14 cellular contexts compared by ENCODE assay signal in the genomic region with DNA sequence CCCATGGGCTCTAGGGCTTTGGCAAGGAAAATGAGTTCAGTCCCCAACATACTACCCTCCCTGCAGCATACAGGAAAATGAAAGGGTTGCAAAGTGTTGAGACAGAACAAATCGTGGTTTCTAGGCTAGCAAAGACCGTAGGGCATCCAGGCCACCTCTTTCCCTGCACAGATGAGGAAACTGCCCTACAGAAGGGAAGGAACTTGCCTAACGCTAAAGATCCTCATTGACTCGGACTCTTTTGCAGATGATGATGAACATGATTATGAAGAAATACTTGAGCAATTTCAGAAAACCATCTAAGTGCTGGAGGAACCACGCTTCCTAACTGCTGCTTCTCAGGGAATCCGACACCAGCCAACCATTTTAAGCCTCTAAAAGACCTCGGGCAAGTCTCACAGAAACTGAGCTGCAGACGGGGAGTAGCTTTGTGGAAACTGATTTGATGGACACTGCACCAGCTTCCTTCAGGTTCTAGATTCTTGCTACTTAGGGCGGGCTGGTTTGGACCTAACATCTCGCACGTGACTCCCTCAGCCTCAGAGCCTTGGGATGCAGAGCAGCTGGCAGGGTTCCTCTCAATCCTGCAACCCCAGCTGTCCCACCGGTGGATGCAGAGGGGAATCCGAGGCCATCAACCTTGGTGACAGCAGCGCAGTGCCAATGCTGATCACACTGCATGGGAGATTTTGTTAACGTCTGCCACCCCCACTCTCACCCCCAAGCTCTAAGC. TPM values are rescaled to one million over a fixed set of nuclear protein-coding genes. Genes with fewer than 3 reads are reported as not detected.
A peak's percentile ranks its signal among the peaks of the same experiment; 100 is the strongest.
DNase-seq lines count a peak whose midpoint lies in the region; ATAC-seq, FAIRE-seq and TF ChIP-seq lines count a peak whose summit lies in the region.
"Had no signal": no experiment of that assay in that cellular context is flagged by ENCODE, and none has a peak within 500 bp of the region (broad histone marks: within the 10 kb centered on the region; RNA-seq: fewer than 3 reads in every experiment).

No MANE protein-coding gene starts in this region.

- H3K27me3 ChIP-seq in BLaER1 (no peaks in the 10 kb centered on the region), Loucy (ENCODE audit: insufficient read depth, low read length, poor library complexity, severe bottlenecking) (no peaks in the 10 kb centered on the region), GM12878 (replicated peaks in 1 of 2; ENCODE audit: control insufficient read depth in 2 of 2, insufficient read depth in 2 of 2, low read length in 1 of 2) (no peaks in the 10 kb centered on the region), mucosa of rectum (ENCODE audit: control insufficient read depth in 2 of 2, insufficient read depth in 2 of 2, low read length in 2 of 2) (no peaks in the 10 kb centered on the region), HAP-1 (ENCODE audit: low read depth) (no peaks in the 10 kb centered on the region)
- H3K27me3 ChIP-seq: breast epithelium, tibial artery had no signal

- H3K4me1 ChIP-seq in BLaER1 (peaks cover 54% of the 10 kb centered on the region), Loucy (ENCODE audit: insufficient read depth, low read length, poor library complexity, severe bottlenecking) (peaks cover 28% of the 10 kb centered on the region), GM12878 (ENCODE audit: control insufficient read depth, insufficient read depth, low read length) (peaks cover 72% of the 10 kb centered on the region), mucosa of rectum (ENCODE audit: control insufficient read depth in 2 of 2, insufficient read depth in 2 of 2, low read length in 2 of 2) (peaks cover 6 to 8% of the 10 kb centered on the region in 2 donors), HAP-1 (no peaks in the 10 kb centered on the region)
- H3K4me1 ChIP-seq: breast epithelium, tibial artery had no signal

- DNase-seq in GM12878 (ENCODE audit: low read depth, low spot score) (no peak), HAP-1 (ENCODE audit: low spot score in 2 of 2) (no peak), cerebellar nuclear complex (lab: John Stamatoyannopoulos, UW) (no peak)
- DNase-seq: activated CD4-positive, alpha-beta T cell treated with anti-CD3 and anti-CD28 coated beads, Interleukin-2, amount 50 U/mL, for 4 hours; NCI-H146; tibial artery had no signal

- TF ChIP-seq CTCF in Loucy (conservative IDR thresholded peaks at IDR 0.05; ENCODE audit: low read length) (no peak), GM12878 (IDR thresholded peaks at IDR 0.05 in 2 of 3, conservative IDR thresholded peaks at IDR 0.05 in 1 of 3; ENCODE audit: control insufficient read depth in 2 of 3, extremely low read depth in 1 of 3, insufficient read depth in 1 of 3, low read depth in 3 of 3, low read length in 3 of 3) (no peak)

- H3K36me3 ChIP-seq in BLaER1, result peaks cover 81% of the 10 kb centered on the region
- peaks cover 4% of the 10 kb centered on the region; the same call in 1 of the 2 replicates for H3K36me3 ChIP-seq in Loucy (ENCODE audit: insufficient read depth, low read length)
- H3K36me3 ChIP-seq in GM12878 (ENCODE audit: control insufficient read depth in 2 of 2, insufficient read depth in 2 of 2, low read length in 1 of 2), result peaks cover 15 to 31% of the 10 kb centered on the region in 2 experiments
- peaks cover 16 to 19% of the 10 kb centered on the region in 2 donors for H3K36me3 ChIP-seq in mucosa of rectum (ENCODE audit: control insufficient read depth in 2 of 2, insufficient read depth in 2 of 2, low read length in 2 of 2)
- peaks cover 41% of the 10 kb centered on the region for H3K36me3 ChIP-seq in HAP-1 (replicated peaks)
- H3K36me3 ChIP-seq: breast epithelium had no signal

- CTCF ChIA-PET in GM12878 (lab: Yijun Ruan, JAX), result interaction anchor here (2.0 kb wide), 1 partner anchor 9 kb away, joined by 8 read pairs; no protein-coding TSS in a partner anchor

- H3K27ac ChIP-seq in BLaER1, result peak overlapping the region; percentile 4
- H3K27ac ChIP-seq in GM12878 (ENCODE audit: control insufficient read depth, insufficient read depth), result peak overlapping the region; percentile 94
- peak overlapping the region; percentile 69 to 75 for H3K27ac ChIP-seq in mucosa of rectum (ENCODE audit: low read depth in 2 of 2, low read length in 2 of 2)
- H3K27ac ChIP-seq: RWPE1, tibial artery had no signal

- peak overlapping the region; percentile 61 for H3K4me2 ChIP-seq in BLaER1
- peak overlapping the region; percentile 62 for H3K4me2 ChIP-seq in Loucy (ENCODE audit: low read depth, low read length, poor library complexity, severe bottlenecking)
- H3K4me2 ChIP-seq in GM12878 (ENCODE audit: control insufficient read depth, insufficient read depth), result peak overlapping the region; percentile 6

- no peak for TF ChIP-seq RAD21 in GM12878 (IDR thresholded peaks at IDR 0.05; ENCODE audit: insufficient read depth, low read depth, low read length)

- H2AFZ ChIP-seq in Loucy (ENCODE audit: low read length), result no peak overlapping the region
- H2AFZ ChIP-seq in GM12878 (ENCODE audit: control insufficient read depth, low read depth, low read length), result no peak overlapping the region

- SMC1A ChIA-PET in GM12878 (lab: Charles Lee; ENCODE audit: uncharacterized antibody, unreplicated experiment), result interaction anchor here (0.7 to 3.0 kb wide), 9 partner anchors 9 to 56 kb away, joined by 3 to 19 read pairs (median 4); a partner anchor contains a TSS

- no peak for ATAC-seq in GM12878
- ATAC-seq in HG02870 (IDR thresholded peaks at IDR 0.05; ENCODE audit: unreplicated experiment), result no peak
- no peak for ATAC-seq in HG02970 (IDR thresholded peaks at IDR 0.05; ENCODE audit: low FRiP score, unreplicated experiment)

- TF ChIP-seq EP300 in GM12878 (IDR thresholded peaks at IDR 0.05; ENCODE audit: borderline replicate concordance in 1 of 2, control insufficient read depth in 1 of 2, low read depth in 2 of 2, low read length in 2 of 2), result no peak

- H3K9ac ChIP-seq in BLaER1, result no peak overlapping the region
- H3K9ac ChIP-seq in Loucy (ENCODE audit: low read depth, low read length, poor library complexity, severe bottlenecking), result no peak overlapping the region
- H3K9ac ChIP-seq in GM12878 (ENCODE audit: control insufficient read depth, insufficient read depth, low read length), result no peak overlapping the region
- peak overlapping the region in 1 of 2 donors; percentile 9 for H3K9ac ChIP-seq in mucosa of rectum (ENCODE audit: low read depth in 1 of 2, low read length in 2 of 2)

- H3F3A ChIP-seq in Loucy (ENCODE audit: low read depth), result no peaks in the 10 kb centered on the region

- WGBS in GM12878 (ENCODE audit: insufficient coverage, insufficient replicate concordance, low lambda C conversion rate, missing lambda C conversion rate), result 63% methylated on average over 15 of the region's 15 CpGs

- FAIRE-seq in GM12878 (lab: Jason Lieb, UNC), result no peak

- H3K9me2 ChIP-seq in Loucy (replicated peaks; ENCODE audit: low read depth, low read length), result no peaks in the 10 kb centered on the region

- TF ChIP-seq POLR2A in GM12878 (IDR thresholded peaks at IDR 0.05; ENCODE audit: low read depth, low read length), result no peak

- in situ Hi-C loops in GM12878 (cut with MboI) (no loop called here), HAP-1 (cut with MboI; ENCODE audit: low sequenced_read_pairs) (no loop called here)

- peaks cover 7% of the 10 kb centered on the region; the same call in 1 of the 2 replicates for H4K20me1 ChIP-seq in BLaER1
- no peaks in the 10 kb centered on the region for H4K20me1 ChIP-seq in Loucy (ENCODE audit: insufficient read depth, low read length, poor library complexity, severe bottlenecking)
- H4K20me1 ChIP-seq in GM12878 (ENCODE audit: control insufficient read depth, insufficient read depth), result no peaks in the 10 kb centered on the region

- H3K9me3 ChIP-seq in BLaER1 (no peaks in the 10 kb centered on the region), Loucy (ENCODE audit: insufficient read depth, low read depth, low read length) (no peaks in the 10 kb centered on the region), GM12878 (replicated peaks; ENCODE audit: control insufficient read depth, insufficient read depth, low read length) (no peaks in the 10 kb centered on the region; the same call in 2 of the 3 replicates), mucosa of rectum (ENCODE audit: control insufficient read depth in 2 of 2, low read length in 2 of 2) (no peaks in the 10 kb centered on the region), HAP-1 (no peaks in the 10 kb centered on the region)
- H3K9me3 ChIP-seq: breast epithelium, tibial artery had no signal

- POLR2A ChIA-PET in GM12878 (lab: Charles Lee), result interaction anchor here (1.0 to 2.6 kb wide), 3 partner anchors 9 to 22 kb away, joined by 3 to 13 read pairs (median 9); a partner anchor contains a TSS

- H3K4me3 ChIP-seq in BLaER1 (no peak overlapping the region), Loucy (ENCODE audit: low read length, poor library complexity, severe bottlenecking) (no peak overlapping the region), GM12878 (no peak overlapping the region), mucosa of rectum (ENCODE audit: low read length in 2 of 2) (peak overlapping the region in 1 of 2 donors; percentile 14), HAP-1 (no peak overlapping the region)
- H3K4me3 ChIP-seq: breast epithelium, tibial artery had no signal

- H3K79me2 ChIP-seq in Loucy (ENCODE audit: insufficient read depth, low read length), result no peaks in the 10 kb centered on the region
- H3K79me2 ChIP-seq in GM12878 (ENCODE audit: control insufficient read depth, insufficient read depth, low read length), result peaks cover 39% of the 10 kb centered on the region

- BruUV-seq in GM12878 (replicated peaks; lab: Mats Ljungman, UMichigan), result no TSS peak

- RAD21 ChIA-PET in GM12878 (lab: Charles Lee; ENCODE audit: unreplicated experiment), result interaction anchor here (0.9 to 1.5 kb wide), 5 partner anchors 11 to 47 kb away, joined by 3 to 7 read pairs (median 3); no protein-coding TSS in a partner anchor

- intact Hi-C loops in GM12878 (cut with micrococcal nuclease; ENCODE audit: unreplicated experiment), result no loop called here

RNA-seq across cellular contexts. Expression of a gene that starts 13.4 kb away (rescaled TPM):
- 101 and 106 TPM in 2 replicates for total RNA-seq in GM12878 (2013; cell fraction: nucleolus; rRNA removed)
- total RNA-seq in GM12878 (2014; rRNA removed) (70.0 and 74.0 TPM in 2 replicates), GM12878 (2014; rRNA removed; fragmentation: Illumina TruSeq; extraction: Trizol) (30.6 and 32.5 TPM in 2 replicates), GM12878 (2021) (50.5 and 58.7 TPM in 2 replicates)
- polyA plus RNA-seq in GM12878 (2011; ENCODE audit: low read depth), result 36.2 TPM
- polyA plus RNA-seq in GM12878 (2011; rRNA removed) (65.4 and 114 TPM in 2 replicates), GM12878 (2014; fragmentation: Illumina TruSeq; extraction: Trizol) (28.7 and 33.4 TPM in 2 replicates), GM12878 (2014; fragmentation: Nextera tagmentation; extraction: Ambion mirVana) (10 to 100 TPM in 1 of 2 experiments, 1 to 10 TPM in 1; 9.1 to 12.9 TPM), GM12878 (2014; rRNA removed) (59.5 and 59.7 TPM in 2 replicates), GM12878 (2016; fragmentation: Nextera tagmentation; extraction: Ambion mirVana) (10 to 100 TPM; 37.7 to 38.9 TPM)
- 127 and 129 TPM in 2 replicates for polyA plus RNA-seq in GM12878 (2011; cell fraction: cytosol; rRNA removed)
- 250 and 265 TPM in 2 replicates for polyA plus RNA-seq in GM12878 (2011; cell fraction: nucleus; rRNA removed)
- polyA plus RNA-seq in GM12878 (2012), result 69.2 and 76.2 TPM in 2 replicates
- polyA minus RNA-seq in GM12878 (2011; rRNA and poly(A)+ RNA removed), result 85.6 and 142 TPM in 2 replicates
- 43.2 and 45.7 TPM in 2 replicates for polyA minus RNA-seq in GM12878 (2011; cell fraction: cytosol; rRNA and poly(A)+ RNA removed)
- polyA minus RNA-seq in GM12878 (2011; cell fraction: nucleus; rRNA and poly(A)+ RNA removed), result 68.4 and 93.7 TPM in 2 replicates

RNA-seq across cellular contexts. Expression of a gene that starts 28.6 kb away (rescaled TPM):
- 12.5 and 15.6 TPM in 2 replicates for total RNA-seq in GM12878 (2013; cell fraction: nucleolus; rRNA removed)
- total RNA-seq in GM12878 (2014; rRNA removed), result 105 and 106 TPM in 2 replicates
- 81.7 and 86.8 TPM in 2 replicates for total RNA-seq in GM12878 (2014; rRNA removed; fragmentation: Illumina TruSeq; extraction: Trizol)
- 62.2 and 62.7 TPM in 2 replicates for total RNA-seq in GM12878 (2021)
- 54.3 TPM for polyA plus RNA-seq in GM12878 (2011; ENCODE audit: low read depth)
- 121 and 145 TPM in 2 replicates for polyA plus RNA-seq in GM12878 (2011; rRNA removed)
- 61.4 and 157 TPM in 2 replicates for polyA plus RNA-seq in GM12878 (2011; cell fraction: cytosol; rRNA removed)
- polyA plus RNA-seq in GM12878 (2011; cell fraction: nucleus; rRNA removed), result 70.2 and 81.2 TPM in 2 replicates
- 54.9 and 55.1 TPM in 2 replicates for polyA plus RNA-seq in GM12878 (2012)
- 88.1 and 113 TPM in 2 replicates for polyA plus RNA-seq in GM12878 (2014; fragmentation: Illumina TruSeq; extraction: Trizol)
- polyA plus RNA-seq in GM12878 (2014; fragmentation: Nextera tagmentation; extraction: Ambion mirVana), result 100 to 1,000 TPM; 171 to 174 TPM
- 138 and 171 TPM in 2 replicates for polyA plus RNA-seq in GM12878 (2014; rRNA removed)
- 100 to 1,000 TPM; 166 TPM for polyA plus RNA-seq in GM12878 (2016; fragmentation: Nextera tagmentation; extraction: Ambion mirVana)
- 30.8 and 33.0 TPM in 2 replicates for polyA minus RNA-seq in GM12878 (2011; rRNA and poly(A)+ RNA removed)
- 13.1 and 19.9 TPM in 2 replicates for polyA minus RNA-seq in GM12878 (2011; cell fraction: cytosol; rRNA and poly(A)+ RNA removed)
- polyA minus RNA-seq in GM12878 (2011; cell fraction: nucleus; rRNA and poly(A)+ RNA removed), result 13.8 and 19.0 TPM in 2 replicates

RNA-seq across cellular contexts. Expression of a gene that starts 49.0 kb away (rescaled TPM):
- total RNA-seq in GM12878 (2013; cell fraction: nucleolus; rRNA removed), result 0.59 and 0.79 TPM in 2 replicates
- total RNA-seq in GM12878 (2014; rRNA removed) (2.0 and 2.2 TPM in 2 replicates), GM12878 (2014; rRNA removed; fragmentation: Illumina TruSeq; extraction: Trizol) (1.1 and 1.3 TPM in 2 replicates), GM12878 (2021) (1.9 TPM in 2 replicates)
- polyA plus RNA-seq in GM12878 (2011; ENCODE audit: low read depth), result not detected
- polyA plus RNA-seq in GM12878 (2011; rRNA removed) (0.78 and 0.94 TPM in 2 replicates), GM12878 (2014; fragmentation: Illumina TruSeq; extraction: Trizol) (2.4 and 2.5 TPM in 2 replicates), GM12878 (2014; fragmentation: Nextera tagmentation; extraction: Ambion mirVana) (under 1 TPM; 0.60 to 0.69 TPM), GM12878 (2014; rRNA removed) (1.9 and 2.7 TPM in 2 replicates), GM12878 (2016; fragmentation: Nextera tagmentation; extraction: Ambion mirVana) (under 1 TPM; 0.56 to 0.78 TPM)
- polyA plus RNA-seq in GM12878 (2011; cell fraction: cytosol; rRNA removed), result 1.6 and 1.7 TPM in 2 replicates
- 0.69 and 1.2 TPM in 2 replicates for polyA plus RNA-seq in GM12878 (2011; cell fraction: nucleus; rRNA removed)
- 0.32 TPM in 1 of 2 replicates, not detected in the other for polyA plus RNA-seq in GM12878 (2012)
- 0.80 and 1.8 TPM in 2 replicates for polyA minus RNA-seq in GM12878 (2011; rRNA and poly(A)+ RNA removed)
- 0.67 and 0.73 TPM in 2 replicates for polyA minus RNA-seq in GM12878 (2011; cell fraction: cytosol; rRNA and poly(A)+ RNA removed)
- 0.36 and 0.48 TPM in 2 replicates for polyA minus RNA-seq in GM12878 (2011; cell fraction: nucleus; rRNA and poly(A)+ RNA removed)
- total RNA-seq: fibroblast of villous mesenchyme had no signal

RNA-seq across cellular contexts. Expression of a gene that starts 55.2 kb away (rescaled TPM):
- 12.7 and 14.1 TPM in 2 replicates for total RNA-seq in GM12878 (2013; cell fraction: nucleolus; rRNA removed)
- total RNA-seq in GM12878 (2014; rRNA removed) (63.2 and 77.0 TPM in 2 replicates), GM12878 (2014; rRNA removed; fragmentation: Illumina TruSeq; extraction: Trizol) (50.9 and 55.6 TPM in 2 replicates), GM12878 (2021) (47.2 and 50.3 TPM in 2 replicates)
- polyA plus RNA-seq in GM12878 (2011; ENCODE audit: low read depth), result 21.4 TPM
- polyA plus RNA-seq in GM12878 (2011; rRNA removed) (59.6 and 60.5 TPM in 2 replicates), GM12878 (2014; fragmentation: Illumina TruSeq; extraction: Trizol) (61.7 and 69.5 TPM in 2 replicates), GM12878 (2014; fragmentation: Nextera tagmentation; extraction: Ambion mirVana) (10 to 100 TPM; 14.5 to 15.3 TPM), GM12878 (2014; rRNA removed) (57.1 and 65.0 TPM in 2 replicates), GM12878 (2016; fragmentation: Nextera tagmentation; extraction: Ambion mirVana) (10 to 100 TPM; 10.2 to 13.1 TPM)
- polyA plus RNA-seq in GM12878 (2011; cell fraction: cytosol; rRNA removed), result 53.4 and 54.1 TPM in 2 replicates
- 29.7 and 30.1 TPM in 2 replicates for polyA plus RNA-seq in GM12878 (2011; cell fraction: nucleus; rRNA removed)
- polyA plus RNA-seq in GM12878 (2012), result 28.2 and 29.3 TPM in 2 replicates
- 50.2 and 66.9 TPM in 2 replicates for polyA minus RNA-seq in GM12878 (2011; rRNA and poly(A)+ RNA removed)
- polyA minus RNA-seq in GM12878 (2011; cell fraction: cytosol; rRNA and poly(A)+ RNA removed), result 22.6 and 23.4 TPM in 2 replicates
- 8.1 and 19.5 TPM in 2 replicates for polyA minus RNA-seq in GM12878 (2011; cell fraction: nucleus; rRNA and poly(A)+ RNA removed)

Comparison
In these comparisons a context has a peak if more than half of its experiments do, and no peak if none do; other contexts are left out.
1. H3K27ac ChIP-seq: peak in every context shown above with its lines; median percentile 94 in GM12878; 72 in mucosa of rectum; 4 in BLaER1.
2. H3K4me2 ChIP-seq: peak in every context shown above with its lines; median percentile 62 in Loucy; 61 in BLaER1; 6 in GM12878.